3 cellular contexts compared by ENCODE assay signal in the genomic region with DNA sequence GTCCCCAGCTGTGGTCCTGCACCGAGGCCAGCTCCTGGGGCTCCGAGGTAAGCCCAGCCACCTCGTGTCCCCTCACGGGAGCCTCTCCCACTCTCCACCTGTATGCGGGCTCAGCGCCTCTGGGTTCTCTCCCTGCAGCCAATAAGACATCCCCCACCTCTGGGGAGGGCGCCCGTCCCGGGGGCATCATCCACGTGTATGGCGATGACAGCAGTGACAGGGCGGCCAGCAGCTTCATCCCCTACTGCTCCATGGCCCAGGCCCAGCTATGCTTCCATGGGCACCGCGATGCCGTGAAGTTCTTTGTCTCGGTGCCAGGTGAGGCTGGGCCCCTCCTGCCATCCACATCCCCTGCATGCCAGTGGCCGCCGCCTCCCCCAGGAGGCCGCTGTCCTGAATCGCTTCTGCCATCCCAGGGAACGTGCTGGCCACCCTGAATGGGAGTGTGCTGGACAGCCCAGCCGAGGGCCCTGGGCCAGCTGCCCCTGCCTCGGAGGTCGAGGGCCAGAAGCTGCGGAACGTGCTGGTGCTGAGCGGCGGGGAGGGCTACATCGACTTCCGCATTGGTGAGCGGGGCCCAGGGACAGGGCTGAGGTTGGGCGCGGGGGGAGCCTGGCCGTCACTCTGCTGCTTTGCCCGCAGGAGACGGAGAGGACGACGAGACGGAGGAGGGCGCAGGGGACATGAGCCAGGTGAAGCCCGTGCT.
A peak's percentile ranks its signal among the peaks of the same experiment; 100 is the strongest.
TF ChIP-seq lines count a peak whose summit lies in the region.

No MANE protein-coding gene starts in this region.

TF ChIP-seq in A549, 52 proteins besides CTCF, POLR2A, EP300 and RAD21:
- TF ChIP-seq MAFK (IDR thresholded peaks at IDR 0.05; ENCODE audit: partially characterized antibody) (no peak), RARB (CRISPR knock-in tag; IDR thresholded peaks at IDR 0.05) (no peak)
- TF ChIP-seq, protein P1, sequence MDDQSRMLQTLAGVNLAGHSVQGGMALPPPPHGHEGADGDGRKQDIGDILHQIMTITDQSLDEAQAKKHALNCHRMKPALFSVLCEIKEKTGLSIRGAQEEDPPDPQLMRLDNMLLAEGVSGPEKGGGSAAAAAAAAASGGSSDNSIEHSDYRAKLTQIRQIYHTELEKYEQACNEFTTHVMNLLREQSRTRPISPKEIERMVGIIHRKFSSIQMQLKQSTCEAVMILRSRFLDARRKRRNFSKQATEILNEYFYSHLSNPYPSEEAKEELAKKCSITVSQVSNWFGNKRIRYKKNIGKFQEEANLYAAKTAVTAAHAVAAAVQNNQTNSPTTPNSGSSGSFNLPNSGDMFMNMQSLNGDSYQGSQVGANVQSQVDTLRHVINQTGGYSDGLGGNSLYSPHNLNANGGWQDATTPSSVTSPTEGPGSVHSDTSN (IDR thresholded peaks at IDR 0.05): peak; percentile 27; the same call in 1 of the 2 replicates

TF ChIP-seq in GM12891, 5 proteins besides CTCF, POLR2A, EP300 and RAD21:
- no peak for TF ChIP-seq POLR2AphosphoS5 (IDR thresholded peaks at IDR 0.05; ENCODE audit: low read depth, low read length)
- no peak for TF ChIP-seq PAX5 (IDR thresholded peaks at IDR 0.05; ENCODE audit: insufficient read depth, low read length, severe bottlenecking)
- TF ChIP-seq SPI1 (IDR thresholded peaks at IDR 0.05; ENCODE audit: low read depth, low read length): no peak
- TF ChIP-seq POU2F2 (IDR thresholded peaks at IDR 0.05; ENCODE audit: low read depth, low read length): no peak
- TF ChIP-seq TAF1 (IDR thresholded peaks at IDR 0.05; ENCODE audit: low read depth, low read length): no peak

TF ChIP-seq in K562, 482 proteins besides CTCF, POLR2A, EP300 and RAD21:
- TF ChIP-seq CHD2 (IDR thresholded peaks at IDR 0.05; ENCODE audit: low read depth, low read length): 0 out of 2 replicates have a peak, but pooled peaks have one; percentile 15
- no peak for TF ChIP-seq ZNF165 (CRISPR knock-in tag; IDR thresholded peaks at IDR 0.05; ENCODE audit: borderline replicate concordance)
- peak; percentile 55 for TF ChIP-seq POLR2G (IDR thresholded peaks at IDR 0.05; ENCODE audit: low read depth, low read length)
- TF ChIP-seq SMARCC2 (IDR thresholded peaks at IDR 0.05; ENCODE audit: low read depth): no peak
- peak; percentile 24 for TF ChIP-seq PRPF4 (IDR thresholded peaks at IDR 0.05; ENCODE audit: insufficient read depth, low read depth, low read length, poor library complexity, severe bottlenecking)
- TF ChIP-seq POLR2AphosphoS2 (IDR thresholded peaks at IDR 0.05; ENCODE audit: low read length): 0 out of 2 replicates have a peak, but pooled peaks have one; percentile 52
- no peak for TF ChIP-seq PML (IDR thresholded peaks at IDR 0.05; ENCODE audit: low read length)
- no peak for TF ChIP-seq MEIS2 (IDR thresholded peaks at IDR 0.05; ENCODE audit: partially characterized antibody)
- TF ChIP-seq, protein P2, sequence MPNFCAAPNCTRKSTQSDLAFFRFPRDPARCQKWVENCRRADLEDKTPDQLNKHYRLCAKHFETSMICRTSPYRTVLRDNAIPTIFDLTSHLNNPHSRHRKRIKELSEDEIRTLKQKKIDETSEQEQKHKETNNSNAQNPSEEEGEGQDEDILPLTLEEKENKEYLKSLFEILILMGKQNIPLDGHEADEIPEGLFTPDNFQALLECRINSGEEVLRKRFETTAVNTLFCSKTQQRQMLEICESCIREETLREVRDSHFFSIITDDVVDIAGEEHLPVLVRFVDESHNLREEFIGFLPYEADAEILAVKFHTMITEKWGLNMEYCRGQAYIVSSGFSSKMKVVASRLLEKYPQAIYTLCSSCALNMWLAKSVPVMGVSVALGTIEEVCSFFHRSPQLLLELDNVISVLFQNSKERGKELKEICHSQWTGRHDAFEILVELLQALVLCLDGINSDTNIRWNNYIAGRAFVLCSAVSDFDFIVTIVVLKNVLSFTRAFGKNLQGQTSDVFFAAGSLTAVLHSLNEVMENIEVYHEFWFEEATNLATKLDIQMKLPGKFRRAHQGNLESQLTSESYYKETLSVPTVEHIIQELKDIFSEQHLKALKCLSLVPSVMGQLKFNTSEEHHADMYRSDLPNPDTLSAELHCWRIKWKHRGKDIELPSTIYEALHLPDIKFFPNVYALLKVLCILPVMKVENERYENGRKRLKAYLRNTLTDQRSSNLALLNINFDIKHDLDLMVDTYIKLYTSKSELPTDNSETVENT (CRISPR knock-in tag; IDR thresholded peaks at IDR 0.05): no peak
